In genomic region chr17:1577657-1578428, GRCh38 we compare ENCODE assay signal across 10 cellular contexts. TPM values are rescaled to one million over a fixed set of nuclear protein-coding genes. Genes with fewer than 3 reads are reported as not detected.
A peak's percentile ranks its signal among the peaks of the same experiment; 100 is the strongest.
DNase-seq lines count a peak whose midpoint lies in the region; ATAC-seq and TF ChIP-seq lines count a peak whose summit lies in the region.
"Had no signal": no experiment of that assay in that cellular context is flagged by ENCODE, and none has a peak within 500 bp of the region (broad histone marks: within the 10 kb centered on the region; RNA-seq: fewer than 3 reads in every experiment).

No MANE protein-coding gene starts in this region.

- no peaks in the 10 kb centered on the region for H3K36me3 Mint-ChIP-seq in T-helper 17 cell (ENCODE audit: low read depth)

- DNase-seq in GDM1 (lab: John Stamatoyannopoulos, UW) (peak; percentile 32), T-helper 17 cell (no peak), hepatocyte (ENCODE audit: low spot score) (peak; percentile 3), OCI-LY7 (ENCODE audit: low spot score) (no peak), GM13976 (ENCODE audit: low spot score) (no peak), midbrain (lab: John Stamatoyannopoulos, UW) (no peak)
- DNase-seq: activated CD4-positive, alpha-beta T cell treated with anti-CD3 and anti-CD28 coated beads, Interleukin-2, amount 50 U/mL, for 1 hour; cortex of kidney had no signal

- 94% methylated on average over 19 of the region's 19 CpGs for WGBS in hepatocyte (ENCODE audit: low lambda C conversion rate, missing lambda C conversion rate)

- POLR2A ChIA-PET in OCI-LY7 (lab: Charles Lee): interaction anchor here (0.5 kb wide), 1 partner anchor 39 kb away, joined by 4 read pairs; no protein-coding TSS in a partner anchor

- H3K9me2 ChIP-seq in hepatocyte (replicated peaks; ENCODE audit: insufficient read depth) (no peaks in the 10 kb centered on the region), OCI-LY7 (ENCODE audit: insufficient read depth, low read length) (no peaks in the 10 kb centered on the region)

- CTCF ChIA-PET in OCI-LY7 (lab: Charles Lee; ENCODE audit: unreplicated experiment): interaction anchor here (1.8 kb wide), 1 partner anchor 52 kb away, joined by 5 read pairs; no protein-coding TSS in a partner anchor

- TF ChIP-seq CTCF in hepatocyte (IDR thresholded peaks at IDR 0.05; ENCODE audit: poor library complexity): no peak
- no peak for TF ChIP-seq CTCF in OCI-LY7 (conservative IDR thresholded peaks at IDR 0.05; ENCODE audit: low read length)
- TF ChIP-seq CTCF in GM13976 (IDR thresholded peaks at IDR 0.05; ENCODE audit: borderline replicate concordance, control extremely low read depth, extremely low read depth, insufficient read depth, missing control alignments): no peak

- H3K9me3 ChIP-seq in T-helper 17 cell (ENCODE audit: control insufficient read depth, low read length, poor library complexity, severe bottlenecking): no peaks in the 10 kb centered on the region
- H3K9me3 ChIP-seq in hepatocyte (ENCODE audit: low read depth): no peaks in the 10 kb centered on the region
- no peaks in the 10 kb centered on the region for H3K9me3 ChIP-seq in OCI-LY7 (ENCODE audit: low read length)

- H3K27me3 ChIP-seq in hepatocyte: no peaks in the 10 kb centered on the region

- no peak overlapping the region for H3K4me3 ChIP-seq in hepatocyte
- H3K4me3 ChIP-seq in skin epidermis: no peak overlapping the region
- H3K4me3 ChIP-seq in OCI-LY7 (ENCODE audit: low read depth, low read length, poor library complexity, severe bottlenecking): no peak overlapping the region

- ATAC-seq in T-helper 17 cell (peak; percentile 47), GM19397 (IDR thresholded peaks at IDR 0.05; ENCODE audit: unreplicated experiment) (no peak)

- peaks cover 9% of the 10 kb centered on the region for H3K4me1 ChIP-seq in hepatocyte (ENCODE audit: insufficient read depth)
- peaks cover 22% of the 10 kb centered on the region for H3K4me1 ChIP-seq in OCI-LY7 (ENCODE audit: insufficient read depth, low read length, poor library complexity, severe bottlenecking)

- in situ Hi-C loops in GM13976 (cut with MboI; ENCODE audit: low sequenced_read_pairs, unreplicated experiment): loop anchor here (5.0 kb wide), 1 partner anchor 49 kb away; the partner anchor contains the start of gene SLC43A2

- H2AFZ ChIP-seq in hepatocyte: no peak overlapping the region
- no peak overlapping the region for H2AFZ ChIP-seq in OCI-LY7 (ENCODE audit: low read length)

- no peaks in the 10 kb centered on the region for H3K36me3 ChIP-seq in hepatocyte (replicated peaks; ENCODE audit: insufficient read depth, low read depth)
- no peaks in the 10 kb centered on the region for H3K36me3 ChIP-seq in OCI-LY7 (ENCODE audit: insufficient read depth, low read length)

- H3K79me2 ChIP-seq in hepatocyte (no peaks in the 10 kb centered on the region), OCI-LY7 (ENCODE audit: insufficient read depth, low read depth, low read length) (no peaks in the 10 kb centered on the region)

- H4K20me1 ChIP-seq in hepatocyte (ENCODE audit: insufficient read depth, poor library complexity, severe bottlenecking) (no peaks in the 10 kb centered on the region), OCI-LY7 (ENCODE audit: insufficient read depth, low read length) (no peaks in the 10 kb centered on the region)

- no TSS peak for BruUV-seq in OCI-LY7 (replicated peaks; lab: Mats Ljungman, UMichigan)

- intact Hi-C loops in OCI-LY7 (cut with micrococcal nuclease; ENCODE audit: unreplicated experiment): no loop called here

- peak overlapping the region; percentile 57 for H3K27ac Mint-ChIP-seq in T-helper 17 cell

- no peak overlapping the region for H3K4me3 Mint-ChIP-seq in T-helper 17 cell

- H3K4me2 ChIP-seq in hepatocyte: no peak overlapping the region
- H3K4me2 ChIP-seq in OCI-LY7 (ENCODE audit: low read length): no peak overlapping the region

- no peaks in the 10 kb centered on the region for H3K27me3 Mint-ChIP-seq in T-helper 17 cell

- peaks cover 3% of the 10 kb centered on the region for H3K4me1 Mint-ChIP-seq in T-helper 17 cell

- H3K27ac ChIP-seq in hepatocyte (peak overlapping the region; percentile 63), skin epidermis (peak overlapping the region; percentile 33 to 93 (median 84)), OCI-LY7 (ENCODE audit: low read depth, low read length, poor library complexity, severe bottlenecking) (no peak overlapping the region)

RNA-seq across cellular contexts. Expression of gene PITPNA, which starts 15.3 kb away (rescaled TPM):
- 10 to 100 TPM; 41.6 to 48.0 TPM for total RNA-seq in T-helper 17 cell
- 25.4 and 26.8 TPM in 2 replicates for total RNA-seq in hepatocyte
- 55.0 and 58.0 TPM in 2 replicates for polyA plus RNA-seq in hepatocyte
- 15.0 and 27.7 TPM in 2 replicates for total RNA-seq in OCI-LY7 (2014; rRNA removed; shearing (Covaris generic))
- total RNA-seq in OCI-LY7 (2022): 51.2 and 51.8 TPM in 2 replicates

RNA-seq across cellular contexts. Expression of gene SLC43A2, which starts 50.8 kb away (rescaled TPM):
- total RNA-seq in T-helper 17 cell (1 to 10 TPM; 5.1 to 7.4 TPM), hepatocyte (6.0 and 6.1 TPM in 2 replicates), OCI-LY7 (2022) (16.6 and 17.1 TPM in 2 replicates)
- 9.8 and 10.2 TPM in 2 replicates for polyA plus RNA-seq in hepatocyte
- total RNA-seq in OCI-LY7 (2014; rRNA removed; shearing (Covaris generic)): 9.2 and 16.7 TPM in 2 replicates

Comparison
In these comparisons a context has a peak if more than half of its experiments do, and no peak if none do; other contexts are left out.
1. DNase-seq: peak in GDM1 (single experiment) and hepatocyte (single experiment); none in T-helper 17 cell (0 of 3), OCI-LY7 (single experiment), GM13976 (single experiment) and midbrain (single experiment).